ENCODE assay signal across 21 cellular contexts in the genomic region with DNA sequence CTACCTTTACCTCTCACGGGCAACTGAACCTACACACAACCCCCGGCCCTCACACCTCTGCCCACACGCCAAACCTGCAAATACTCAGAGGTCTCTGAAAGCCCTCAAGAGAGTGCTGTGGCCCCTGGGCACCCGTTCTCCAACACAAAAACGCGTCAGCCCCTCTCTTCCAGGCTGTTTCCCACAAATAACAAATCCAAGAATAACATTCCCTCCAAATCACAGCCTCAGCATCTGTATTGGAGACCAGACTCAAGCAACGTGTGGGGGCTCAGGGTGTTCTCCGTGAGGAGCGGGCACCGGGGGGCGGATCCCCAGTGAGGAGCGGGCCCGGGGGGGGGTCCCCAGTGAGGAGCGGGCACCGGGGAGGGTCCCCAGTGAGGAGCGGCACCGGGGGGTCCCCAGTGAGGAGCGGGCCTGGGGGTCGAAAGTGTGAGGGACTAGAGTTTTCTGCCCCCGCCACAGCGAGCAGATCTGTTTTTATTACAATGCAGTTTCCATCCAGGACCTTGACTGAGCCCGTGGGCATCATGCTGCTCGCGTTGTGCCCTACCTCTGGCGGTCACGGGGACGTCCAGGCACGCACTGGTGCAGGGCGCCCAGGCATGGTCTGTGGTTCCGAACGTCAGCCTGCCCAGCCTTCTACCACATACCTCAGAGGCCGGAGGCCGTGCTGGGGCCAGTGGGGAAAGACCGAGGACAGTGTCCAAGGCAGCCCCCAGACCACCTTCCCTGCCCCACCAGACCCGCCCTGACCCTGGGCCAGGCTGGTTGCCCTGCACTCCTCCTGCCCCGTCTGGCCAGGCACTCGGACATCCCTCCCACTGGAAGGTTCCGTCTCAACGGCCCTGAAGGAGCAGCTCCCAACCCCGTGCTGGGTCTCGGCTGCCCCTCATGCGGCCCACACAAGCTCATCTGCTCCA. TPM values are rescaled to one million over a fixed set of nuclear protein-coding genes. Genes with fewer than 3 reads are reported as not detected.
DNase-seq lines count a peak whose midpoint lies in the region; ATAC-seq and TF ChIP-seq lines count a peak whose summit lies in the region.
"Had no signal": no experiment of that assay in that cellular context is flagged by ENCODE, and none has a peak within 500 bp of the region (broad histone marks: within the 10 kb centered on the region; RNA-seq: fewer than 3 reads in every experiment).

No MANE protein-coding gene starts in this region.

- peaks cover 21% of the 10 kb centered on the region for H3K36me3 ChIP-seq in endodermal cell (ENCODE audit: control insufficient read depth, insufficient read depth, low read length)
- H3K36me3 ChIP-seq in upper lobe of right lung: peaks cover 16% of the 10 kb centered on the region
- H3K36me3 ChIP-seq: neural progenitor cell, SJCRH30 had no signal

- no peak for DNase-seq in activated naive CD8-positive, alpha-beta T cell treated with anti-CD3 and anti-CD28 coated beads for 36 hours
- no peak for DNase-seq in activated naive CD8-positive, alpha-beta T cell treated with anti-CD3 and anti-CD28 coated beads, Interleukin-2, amount 50 U/mL, for 24 hours
- DNase-seq in endodermal cell: peak; percentile 22
- DNase-seq in omental fat pad (ENCODE audit: low spot score): peak; percentile 20
- peak; percentile 46 for DNase-seq in upper lobe of right lung
- DNase-seq in NCI-H1105 treated with DMSO at 0.1 percent for 48 hours (lab: John Stamatoyannopoulos, UW): no peak
- DNase-seq in NCI-H187 (lab: John Stamatoyannopoulos, UW): no peak
- DNase-seq: brain microvascular endothelial cell, foreskin keratinocyte, hippocampal formation, NCI-H1694, SJCRH30 had no signal

- ATAC-seq in activated naive CD8-positive, alpha-beta T cell treated with anti-CD3 and anti-CD28 coated beads, Interleukin-2, amount 50 U/mL, for 24 hours: no peak
- ATAC-seq in omental fat pad (ENCODE audit: low FRiP score) (no peak), upper lobe of right lung (no peak), HG03469 (IDR thresholded peaks at IDR 0.05; ENCODE audit: unreplicated experiment) (no peak)
- ATAC-seq: foreskin keratinocyte; GM23338; stimulated activated memory B cell treated with anti-CD40 and anti-IgM and Interleukin-4, amounts not matched to agents 10 μg/mL and 1 μg/mL and 100 μg/mL, for 72 hours had no signal

- H3K27me3 Mint-ChIP-seq in activated naive CD8-positive, alpha-beta T cell treated with anti-CD3 and anti-CD28 coated beads for 36 hours: no peaks in the 10 kb centered on the region
- no peaks in the 10 kb centered on the region for H3K27me3 Mint-ChIP-seq in activated naive CD8-positive, alpha-beta T cell treated with anti-CD3 and anti-CD28 coated beads, Interleukin-2, amount 50 U/mL, for 24 hours
- no peaks in the 10 kb centered on the region for H3K27me3 Mint-ChIP-seq in endodermal cell (ENCODE audit: insufficient read depth)
- H3K27me3 Mint-ChIP-seq: dendritic cell treated with granulocyte-macrophage colony-stimulating factor and Interleukin-4, amounts not matched to agents 40 ng/mL and 50 ng/mL, for 4 days; stimulated activated memory B cell treated with anti-CD40 and anti-IgM and Interleukin-4, amounts not matched to agents 10 μg/mL and 1 μg/mL and 100 μg/mL, for 72 hours had no signal

- H3K4me3 Mint-ChIP-seq in activated naive CD8-positive, alpha-beta T cell treated with anti-CD3 and anti-CD28 coated beads for 36 hours: no peak overlapping the region
- H3K4me3 Mint-ChIP-seq in activated naive CD8-positive, alpha-beta T cell treated with anti-CD3 and anti-CD28 coated beads, Interleukin-2, amount 50 U/mL, for 24 hours: no peak overlapping the region
- H3K4me3 Mint-ChIP-seq in endodermal cell: no peak overlapping the region
- H3K4me3 Mint-ChIP-seq: activated T-helper 1 cell treated with anti-CD3 and anti-CD28 coated beads, Interleukin-12 subunit alpha, Interleukin-12 subunit beta, Interleukin-2, Interleukin-4 antibody, amounts not matched to agents 30 ng/mL and 10 ng/mL and 1 ng/mL, durations not matched to agents 14 hours and 24 hours and 36 hours; dendritic cell treated with granulocyte-macrophage colony-stimulating factor and Interleukin-4, amounts not matched to agents 40 ng/mL and 50 ng/mL, for 4 days; GM23338; neural progenitor cell; stimulated activated memory B cell treated with anti-CD40 and anti-IgM and Interleukin-4, amounts not matched to agents 10 μg/mL and 1 μg/mL and 100 μg/mL, for 72 hours; T-helper 1 cell treated with Interleukin-12 subunit alpha and Interleukin-12 subunit beta and Interleukin-4 antibody, amounts not matched to agents 30 μg/mL and 1 μg/mL, for 36 hours had no signal

- H3K4me1 Mint-ChIP-seq in activated naive CD8-positive, alpha-beta T cell treated with anti-CD3 and anti-CD28 coated beads for 36 hours: peaks cover 16% of the 10 kb centered on the region
- H3K4me1 Mint-ChIP-seq in activated naive CD8-positive, alpha-beta T cell treated with anti-CD3 and anti-CD28 coated beads, Interleukin-2, amount 50 U/mL, for 24 hours: peaks cover 14% of the 10 kb centered on the region
- H3K4me1 Mint-ChIP-seq in endodermal cell: peaks cover 3% of the 10 kb centered on the region

- H3K27ac ChIP-seq in endodermal cell (ENCODE audit: low read depth, low read length) (no peak overlapping the region), upper lobe of right lung (no peak overlapping the region)
- H3K27ac ChIP-seq: BLaER1, brain microvascular endothelial cell, foreskin keratinocyte, neural progenitor cell, SJCRH30 had no signal

- H3K27me3 ChIP-seq in endodermal cell (ENCODE audit: control insufficient read depth, insufficient read depth, low read length, poor library complexity, severe bottlenecking) (no peaks in the 10 kb centered on the region), upper lobe of right lung (no peaks in the 10 kb centered on the region)
- H3K27me3 ChIP-seq: BLaER1, brain microvascular endothelial cell, foreskin keratinocyte, neural progenitor cell, SJCRH30 had no signal

- intact Hi-C loops in upper lobe of right lung (cut with DNase I): no loop called here

- peak overlapping the region; percentile 29 for H3K27ac Mint-ChIP-seq in activated naive CD8-positive, alpha-beta T cell treated with anti-CD3 and anti-CD28 coated beads for 36 hours
- no peak overlapping the region for H3K27ac Mint-ChIP-seq in activated naive CD8-positive, alpha-beta T cell treated with anti-CD3 and anti-CD28 coated beads, Interleukin-2, amount 50 U/mL, for 24 hours
- no peak overlapping the region for H3K27ac Mint-ChIP-seq in endodermal cell
- H3K27ac Mint-ChIP-seq: activated T-helper 1 cell treated with anti-CD3 and anti-CD28 coated beads, Interleukin-12 subunit alpha, Interleukin-12 subunit beta, Interleukin-2, Interleukin-4 antibody, amounts not matched to agents 30 ng/mL and 10 ng/mL and 1 ng/mL, durations not matched to agents 14 hours and 24 hours and 36 hours; GM23338; neural progenitor cell; stimulated activated memory B cell treated with anti-CD40 and anti-IgM and Interleukin-4, amounts not matched to agents 10 μg/mL and 1 μg/mL and 100 μg/mL, for 72 hours; T-helper 1 cell treated with Interleukin-12 subunit alpha and Interleukin-12 subunit beta and Interleukin-4 antibody, amounts not matched to agents 30 μg/mL and 1 μg/mL, for 36 hours had no signal

- no peak for TF ChIP-seq CTCF in endodermal cell (conservative IDR thresholded peaks at IDR 0.05)
- TF ChIP-seq CTCF in omental fat pad (IDR thresholded peaks at IDR 0.05): no peak
- TF ChIP-seq CTCF in upper lobe of right lung (IDR thresholded peaks at IDR 0.05): no peak

- H3K9me3 ChIP-seq in endodermal cell (ENCODE audit: control insufficient read depth, low read length) (no peaks in the 10 kb centered on the region), upper lobe of right lung (no peaks in the 10 kb centered on the region)
- H3K9me3 ChIP-seq: SJCRH30 had no signal

- H3K4me1 ChIP-seq in endodermal cell (ENCODE audit: control insufficient read depth, insufficient read depth, low read length): no peaks in the 10 kb centered on the region
- no peaks in the 10 kb centered on the region for H3K4me1 ChIP-seq in upper lobe of right lung
- H3K4me1 ChIP-seq: foreskin keratinocyte, neural progenitor cell, SJCRH30 had no signal

- peaks cover 5% of the 10 kb centered on the region for H3K9me3 Mint-ChIP-seq in activated naive CD8-positive, alpha-beta T cell treated with anti-CD3 and anti-CD28 coated beads for 36 hours
- no peaks in the 10 kb centered on the region for H3K9me3 Mint-ChIP-seq in activated naive CD8-positive, alpha-beta T cell treated with anti-CD3 and anti-CD28 coated beads, Interleukin-2, amount 50 U/mL, for 24 hours
- no peaks in the 10 kb centered on the region for H3K9me3 Mint-ChIP-seq in endodermal cell
- H3K9me3 Mint-ChIP-seq: activated T-helper 1 cell treated with anti-CD3 and anti-CD28 coated beads, Interleukin-12 subunit alpha, Interleukin-12 subunit beta, Interleukin-2, Interleukin-4 antibody, amounts not matched to agents 30 ng/mL and 10 ng/mL and 1 ng/mL, durations not matched to agents 14 hours and 24 hours and 36 hours; stimulated activated memory B cell treated with anti-CD40 and anti-IgM and Interleukin-4, amounts not matched to agents 10 μg/mL and 1 μg/mL and 100 μg/mL, for 72 hours had no signal

- WGBS in endodermal cell (ENCODE audit: insufficient coverage in 1 of 2, insufficient read length in 1 of 2), 2 experiments: 94 to 97% methylated on average over 22 to 38 of the region's 42 CpGs

- H3K4me3 ChIP-seq in endodermal cell (ENCODE audit: low read length): no peak overlapping the region
- H3K4me3 ChIP-seq in upper lobe of right lung: no peak overlapping the region
- H3K4me3 ChIP-seq: BLaER1, GM23338, neural progenitor cell, SJCRH30 had no signal

- no peak overlapping the region for H3K9ac ChIP-seq in endodermal cell (ENCODE audit: extremely low read depth, low read length, poor library complexity, severe bottlenecking)
- H3K9ac ChIP-seq: BLaER1, neural progenitor cell had no signal

- H3K36me3 Mint-ChIP-seq in activated naive CD8-positive, alpha-beta T cell treated with anti-CD3 and anti-CD28 coated beads for 36 hours: peaks cover 50% of the 10 kb centered on the region
- peaks cover 19% of the 10 kb centered on the region for H3K36me3 Mint-ChIP-seq in activated naive CD8-positive, alpha-beta T cell treated with anti-CD3 and anti-CD28 coated beads, Interleukin-2, amount 50 U/mL, for 24 hours (ENCODE audit: low read depth)
- H3K36me3 Mint-ChIP-seq in endodermal cell (ENCODE audit: low read depth): peaks cover 39% of the 10 kb centered on the region

RNA-seq across cellular contexts. Expression of a gene that starts 33.1 kb away (rescaled TPM):
- total RNA-seq in activated naive CD8-positive, alpha-beta T cell treated with anti-CD3 and anti-CD28 coated beads for 36 hours: 10 to 100 TPM; 30.0 to 30.2 TPM
- total RNA-seq in endodermal cell (10 to 100 TPM; 30.3 to 32.4 TPM), omental fat pad (100 to 1,000 TPM in 2 of 4 donors, 10 to 100 TPM in 2; 69.4 to 176 (median 103) TPM), upper lobe of right lung (59.5 TPM)
- 16.2 TPM for polyA plus RNA-seq in endodermal cell (2013, experiment 1 of 2)
- 16.9 TPM for polyA plus RNA-seq in endodermal cell (2013, experiment 2 of 2)

RNA-seq across cellular contexts. Expression of a gene that starts 46.1 kb away (rescaled TPM):
- 10 to 100 TPM; 11.2 to 14.5 TPM for total RNA-seq in activated naive CD8-positive, alpha-beta T cell treated with anti-CD3 and anti-CD28 coated beads for 36 hours
- total RNA-seq in endodermal cell: 1 to 10 TPM; 2.6 to 2.7 TPM
- 4.1 TPM for polyA plus RNA-seq in endodermal cell (2013, experiment 1 of 2)
- 2.8 TPM for polyA plus RNA-seq in endodermal cell (2013, experiment 2 of 2)
- total RNA-seq in omental fat pad: 10 to 100 TPM; 13.2 to 20.1 (median 17.3) TPM
- 48.7 TPM for total RNA-seq in upper lobe of right lung
- total RNA-seq: OCI-LY7, SJCRH30 had no signal

Comparison
In these comparisons a context has a peak if more than half of its experiments do, and no peak if none do; other contexts are left out.
1. DNase-seq: peak in endodermal cell (single experiment), omental fat pad (single experiment) and upper lobe of right lung (single experiment); none in activated naive CD8-positive, alpha-beta T cell treated with anti-CD3 and anti-CD28 coated beads for 36 hours (single experiment), activated naive CD8-positive, alpha-beta T cell treated with anti-CD3 and anti-CD28 coated beads, Interleukin-2, amount 50 U/mL, for 24 hours (single experiment), NCI-H1105 treated with DMSO at 0.1 percent for 48 hours (single experiment) and NCI-H187 (0 of 2).